In genomic region chr5:157384971-157385709, GRCh38 we compare ENCODE assay signal across 10 cellular contexts.
DNase-seq lines count a peak whose midpoint lies in the region; ATAC-seq and TF ChIP-seq lines count a peak whose summit lies in the region.
"Had no signal": no experiment of that assay in that cellular context is flagged by ENCODE, and none has a peak within 500 bp of the region (broad histone marks: within the 10 kb centered on the region; RNA-seq: fewer than 3 reads in every experiment).

No MANE protein-coding gene starts in this region.

- H3K4me2 ChIP-seq in mesendoderm (ENCODE audit: low read length): no peak overlapping the region

- peak overlapping the region; percentile 52 for H2BK5ac ChIP-seq in mesendoderm (ENCODE audit: low read length)

- peaks cover 10 to 18% of the 10 kb centered on the region in 2 donors for H3K4me1 Mint-ChIP-seq in natural killer cell
- peaks cover 11 to 23% of the 10 kb centered on the region in 2 donors for H3K4me1 Mint-ChIP-seq in natural killer cell treated with Interleukin-12 subunit alpha and Interleukin-12 subunit beta and Interleukin-15 and Interleukin-18, amount 100 ng/mL, for 72 hours (ENCODE audit: low read depth in 2 of 2)

- no peaks in the 10 kb centered on the region for H3K9me3 ChIP-seq in HAP-1

- peaks cover 4% of the 10 kb centered on the region for H3K4me1 ChIP-seq in mesendoderm (ENCODE audit: control insufficient read depth, low read depth, low read length)
- H3K4me1 ChIP-seq in HAP-1: no peaks in the 10 kb centered on the region

- H2BK120ac ChIP-seq in mesendoderm (ENCODE audit: low read depth, low read length): no peak overlapping the region

- no peak overlapping the region for H2AK5ac ChIP-seq in mesendoderm (ENCODE audit: low read length)

- H3K4ac ChIP-seq in mesendoderm (ENCODE audit: low read depth, low read length): no peak overlapping the region

- peak overlapping the region; percentile 20 to 63 for H3K27ac Mint-ChIP-seq in natural killer cell
- H3K27ac Mint-ChIP-seq in natural killer cell treated with Interleukin-12 subunit alpha and Interleukin-12 subunit beta and Interleukin-15 and Interleukin-18, amount 100 ng/mL, for 72 hours: peak overlapping the region in 1 of 2 donors; percentile 46

- H2BK15ac ChIP-seq in mesendoderm (replicated peaks; ENCODE audit: low read depth): no peak overlapping the region

- H3K79me1 ChIP-seq in mesendoderm (ENCODE audit: low read length): no peaks in the 10 kb centered on the region

- no peak overlapping the region for H3K4me3 Mint-ChIP-seq in natural killer cell
- no peak overlapping the region for H3K4me3 Mint-ChIP-seq in natural killer cell treated with Interleukin-12 subunit alpha and Interleukin-12 subunit beta and Interleukin-15 and Interleukin-18, amount 100 ng/mL, for 72 hours

- H3K9me3 Mint-ChIP-seq in natural killer cell: no peaks in the 10 kb centered on the region
- H3K9me3 Mint-ChIP-seq in natural killer cell treated with Interleukin-12 subunit alpha and Interleukin-12 subunit beta and Interleukin-15 and Interleukin-18, amount 100 ng/mL, for 72 hours: no peaks in the 10 kb centered on the region

- H3K9ac ChIP-seq in mesendoderm (ENCODE audit: low read length): no peak overlapping the region

- no peak overlapping the region for H3K23ac ChIP-seq in mesendoderm (ENCODE audit: low read length)

- no CpG with 5 or more reads among the region's 4 CpGs for WGBS in mesendoderm (ENCODE audit: extremely low coverage, insufficient coverage, low lambda C conversion rate)

- peaks cover 37% of the 10 kb centered on the region for H3K36me3 Mint-ChIP-seq in natural killer cell
- peaks cover 38% of the 10 kb centered on the region for H3K36me3 Mint-ChIP-seq in natural killer cell treated with Interleukin-12 subunit alpha and Interleukin-12 subunit beta and Interleukin-15 and Interleukin-18, amount 100 ng/mL, for 72 hours

- DNase-seq in natural killer cell: no peak
- no peak for DNase-seq in natural killer cell treated with Interleukin-12 subunit alpha and Interleukin-12 subunit beta and Interleukin-15 and Interleukin-18, amount 100 ng/mL, for 72 hours (ENCODE audit: low spot score)
- DNase-seq in dedifferentiated amniotic fluid mesenchymal stem cell (ENCODE audit: extremely low spot score): peak; percentile 98
- DNase-seq in mesendoderm: peak; percentile 99
- DNase-seq in NCI-H748 (lab: John Stamatoyannopoulos, UW; ENCODE audit: unreplicated experiment): no peak
- no peak for DNase-seq in HAP-1 (ENCODE audit: low spot score in 2 of 2)
- DNase-seq: DND-41; stimulated activated CD4-positive, alpha-beta T cell treated with anti-CD3 and anti-CD28 coated beads, Interleukin-4, amount 100 ng/mL, for 4 hours had no signal

- ATAC-seq in natural killer cell (no peak), GM21723 (IDR thresholded peaks at IDR 0.05; ENCODE audit: unreplicated experiment) (no peak), GM21390 (IDR thresholded peaks at IDR 0.05; ENCODE audit: unreplicated experiment) (no peak)
- ATAC-seq in natural killer cell treated with Interleukin-12 subunit alpha and Interleukin-12 subunit beta and Interleukin-15 and Interleukin-18, amount 100 ng/mL, for 72 hours: no peak

- intact Hi-C loops in natural killer cell (cut with micrococcal nuclease): no loop called here

- no peak for TF ChIP-seq CTCF in natural killer cell (IDR thresholded peaks at IDR 0.05)

- peak overlapping the region; percentile 53 for H3K18ac ChIP-seq in mesendoderm (ENCODE audit: low read length)

- in situ Hi-C loops in HAP-1 (cut with MboI; ENCODE audit: low sequenced_read_pairs): no loop called here

- H3K27me3 Mint-ChIP-seq in natural killer cell (ENCODE audit: low read depth in 2 of 2): no peaks in the 10 kb centered on the region
- H3K27me3 Mint-ChIP-seq in natural killer cell treated with Interleukin-12 subunit alpha and Interleukin-12 subunit beta and Interleukin-15 and Interleukin-18, amount 100 ng/mL, for 72 hours: no peaks in the 10 kb centered on the region

- no peak overlapping the region for H4K5ac ChIP-seq in mesendoderm (ENCODE audit: low read length)

- no peak overlapping the region for H3K56ac ChIP-seq in mesendoderm (ENCODE audit: low read length)

- no peak overlapping the region for H4K8ac ChIP-seq in mesendoderm (ENCODE audit: low read depth, low read length)

- no peaks in the 10 kb centered on the region for H3K36me3 ChIP-seq in mesendoderm (ENCODE audit: control insufficient read depth, insufficient read depth, low read length)
- peaks cover 5% of the 10 kb centered on the region; the same call in 1 of the 2 replicates for H3K36me3 ChIP-seq in HAP-1 (replicated peaks)

- H3K79me2 ChIP-seq in mesendoderm (ENCODE audit: control insufficient read depth, insufficient read depth, low read length): no peaks in the 10 kb centered on the region

- H3K27me3 ChIP-seq in mesendoderm (ENCODE audit: insufficient read depth, low read length, poor library complexity): no peaks in the 10 kb centered on the region
- no peaks in the 10 kb centered on the region for H3K27me3 ChIP-seq in HAP-1 (ENCODE audit: low read depth)

- H3K4me3 ChIP-seq in mesendoderm (ENCODE audit: low read length) (no peak overlapping the region), HAP-1 (no peak overlapping the region)

- H3K27ac ChIP-seq in mesendoderm (ENCODE audit: low read depth, low read length): peak overlapping the region; percentile 95

Comparison
In these comparisons a context has a peak if more than half of its experiments do, and no peak if none do; other contexts are left out.
1. DNase-seq: peak in dedifferentiated amniotic fluid mesenchymal stem cell (single experiment) and mesendoderm (single experiment); none in natural killer cell (single experiment), natural killer cell treated with Interleukin-12 subunit alpha and Interleukin-12 subunit beta and Interleukin-15 and Interleukin-18, amount 100 ng/mL, for 72 hours (single experiment), NCI-H748 (single experiment) and HAP-1 (0 of 2).